Comparison of ENCODE assay signal across 10 cellular contexts in genomic region chr7:29806793-29807178, GRCh38. TPM values are rescaled to one million over a fixed set of nuclear protein-coding genes. Genes with fewer than 3 reads are reported as not detected.
DNase-seq lines count a peak whose midpoint lies in the region; TF ChIP-seq lines count a peak whose summit lies in the region.
"Had no signal": no experiment of that assay in that cellular context is flagged by ENCODE, and none has a peak within 500 bp of the region (broad histone marks: within the 10 kb centered on the region; RNA-seq: fewer than 3 reads in every experiment).

No MANE protein-coding gene starts in this region.

- H3K27me3 ChIP-seq in cardiac muscle cell (peaks cover 97% of the 10 kb centered on the region), esophagus muscularis mucosa (peaks cover 0 to 42% (median 5%) of the 10 kb centered on the region in 4 donors), vagina (peaks cover 9% of the 10 kb centered on the region)

- H3K4me3 ChIP-seq in cardiac muscle cell (peak overlapping the region; percentile 66), esophagus muscularis mucosa (peak overlapping the region; percentile 65 to 75 (median 68)), vagina (peak overlapping the region; percentile 36 to 51)

- peaks cover 16% of the 10 kb centered on the region for H3K4me1 Mint-ChIP-seq in nephron

- no peaks in the 10 kb centered on the region for H3K36me3 ChIP-seq in cardiac muscle cell
- no peaks in the 10 kb centered on the region for H3K36me3 ChIP-seq in esophagus muscularis mucosa
- no peaks in the 10 kb centered on the region for H3K36me3 ChIP-seq in vagina

- TF ChIP-seq CTCF in cardiac muscle cell (IDR thresholded peaks at IDR 0.05; ENCODE audit: low read depth, low read length) = no peak
- TF ChIP-seq CTCF in esophagus muscularis mucosa (IDR thresholded peaks at IDR 0.05) = no peak
- peak in 1 of 3 experiments; percentile 3 for TF ChIP-seq CTCF in nephron (IDR thresholded peaks at IDR 0.05; ENCODE audit: unreplicated experiment in 3 of 3)
- no peak for TF ChIP-seq CTCF in vagina (IDR thresholded peaks at IDR 0.05)

- H3K9me3 ChIP-seq in cardiac muscle cell (ENCODE audit: low read depth) = no peaks in the 10 kb centered on the region
- no peaks in the 10 kb centered on the region for H3K9me3 ChIP-seq in esophagus muscularis mucosa
- no peaks in the 10 kb centered on the region for H3K9me3 ChIP-seq in vagina

- H3K9me3 Mint-ChIP-seq in nephron = no peaks in the 10 kb centered on the region
- H3K9me3 Mint-ChIP-seq: activated naive CD4-positive, alpha-beta T cell treated with anti-CD3 and anti-CD28 coated beads, Interleukin-2, amount 10 ng/mL, durations not matched to agents 7 days and 5 days had no signal

- H3K27ac Mint-ChIP-seq in nephron = no peak overlapping the region
- H3K27ac Mint-ChIP-seq: activated naive CD4-positive, alpha-beta T cell treated with anti-CD3 and anti-CD28 coated beads, Interleukin-2, amount 10 ng/mL, durations not matched to agents 7 days and 5 days had no signal

- intact Hi-C loops in cardiac septum (cut with DNase I) (loop anchor here (5.0 kb wide), 1 partner anchor 51 kb away; no protein-coding TSS in a partner anchor), esophagus muscularis mucosa (cut with DNase I) (no loop called here), vagina (cut with DNase I) (no loop called here)

- peak overlapping the region; percentile 77 to 83 (median 82) for H3K4me3 Mint-ChIP-seq in nephron
- H3K4me3 Mint-ChIP-seq: activated naive CD4-positive, alpha-beta T cell treated with anti-CD3 and anti-CD28 coated beads, Interleukin-2, amount 10 ng/mL, durations not matched to agents 7 days and 5 days had no signal

- WGBS in esophagus muscularis mucosa = 3% methylated on average over 8 of the region's 41 CpGs

- H3K27ac ChIP-seq in cardiac muscle cell = no peak overlapping the region
- H3K27ac ChIP-seq in esophagus muscularis mucosa (replicated peaks in 1 of 4) = peak overlapping the region; percentile 22 to 52 (median 34)
- H3K27ac ChIP-seq in vagina = no peak overlapping the region

- H3K27me3 Mint-ChIP-seq in nephron (ENCODE audit: low read depth) = peaks cover 81% of the 10 kb centered on the region

- no peaks in the 10 kb centered on the region for H3K36me3 Mint-ChIP-seq in nephron (ENCODE audit: low read depth)
- H3K36me3 Mint-ChIP-seq: activated naive CD4-positive, alpha-beta T cell treated with anti-CD3 and anti-CD28 coated beads, Interleukin-2, amount 10 ng/mL, durations not matched to agents 7 days and 5 days had no signal

- H3K4me1 ChIP-seq in cardiac muscle cell (ENCODE audit: low read depth) (no peaks in the 10 kb centered on the region), esophagus muscularis mucosa (peaks cover 3 to 26% (median 23%) of the 10 kb centered on the region in 4 donors), vagina (peaks cover 8% of the 10 kb centered on the region)

- TF ChIP-seq POLR2A in esophagus muscularis mucosa (IDR thresholded peaks at IDR 0.05; ENCODE audit: low read depth) (no peak), vagina (IDR thresholded peaks at IDR 0.05) (no peak)

- DNase-seq in cardiac muscle cell (ENCODE audit: low read depth in 1 of 2, low spot score in 1 of 2) (no peak), cardiac septum (ENCODE audit: low spot score) (no peak), esophagus muscularis mucosa (ENCODE audit: extremely low spot score) (peak; percentile 37), vagina (ENCODE audit: extremely low spot score in 2 of 2) (no peak), NCI-H524 treated with DMSO at 0.1 percent for 48 hours (lab: John Stamatoyannopoulos, UW) (no peak), DMS 273 (lab: John Stamatoyannopoulos, UW; ENCODE audit: unreplicated experiment) (no peak), OCI-M2 (lab: John Stamatoyannopoulos, UW; ENCODE audit: unreplicated experiment) (no peak)
- DNase-seq: activated naive CD4-positive, alpha-beta T cell treated with anti-CD3 and anti-CD28 coated beads, Interleukin-2, amount 10 ng/mL, durations not matched to agents 7 days and 5 days; SHP77 treated with DMSO at 0.1 percent for 48 hours had no signal

- no peak for TF ChIP-seq EP300 in esophagus muscularis mucosa (IDR thresholded peaks at IDR 0.05)

RNA-seq across cellular contexts. Expression of gene WIPF3, which starts 0.5 kb away (rescaled TPM):
- total RNA-seq in cardiac muscle cell (1.3 and 2.8 TPM in 2 replicates), cardiac septum (11.6 TPM), esophagus muscularis mucosa (10 to 100 TPM in 1 of 4 donors, 1 to 10 TPM in 3; 3.3 to 10.4 (median 6.2) TPM), vagina (0.25 TPM)
- polyA plus RNA-seq in cardiac muscle cell = 1.4 and 2.3 TPM in 2 replicates

Comparison
In these comparisons a context has a peak if more than half of its experiments do, and no peak if none do; other contexts are left out.
1. H3K27ac ChIP-seq: peak in esophagus muscularis mucosa (4 of 4); none in cardiac muscle cell (single experiment) and vagina (single experiment).
2. Peak in every context shown above with its lines, with median percentiles within 50 percentile points of each other: H3K4me3 ChIP-seq.